Comparison of ENCODE assay signal across 1 cellular context in genomic region chr11:83193315-83194283, GRCh38.
TF ChIP-seq lines count a peak whose summit lies in the region.

Gene ANKRD42, plus strand, starts transcription at chr11:83193712. Its CDS starts 959 bp downstream, at chr11:83194671.

TF ChIP-seq in HepG2, 621 proteins besides CTCF, POLR2A, EP300 and RAD21 (continued from another document and continues in another):
- TF ChIP-seq CAMTA2 (CRISPR knock-in tag; IDR thresholded peaks at IDR 0.05; ENCODE audit: borderline replicate concordance) (0 out of 2 replicates have a peak, but pooled peaks have one; percentile 8), AGO2 (optimal IDR thresholded peaks at IDR 0.05; ENCODE audit: low read depth, low read length) (peak; percentile 52), ZBTB26 (CRISPR knock-in tag; IDR thresholded peaks at IDR 0.05; ENCODE audit: borderline replicate concordance) (no peak), ZNF383 (CRISPR knock-in tag; IDR thresholded peaks at IDR 0.05; ENCODE audit: borderline replicate concordance) (no peak), KDM5B (CRISPR knock-in tag; IDR thresholded peaks at IDR 0.05; ENCODE audit: borderline replicate concordance) (no peak; the same call in 1 of the 2 replicates), ZUFSP (CRISPR knock-in tag; IDR thresholded peaks at IDR 0.05; ENCODE audit: borderline replicate concordance) (no peak), IKZF5 (CRISPR knock-in tag; IDR thresholded peaks at IDR 0.05) (peak; percentile 73), ZNF484 (CRISPR knock-in tag; IDR thresholded peaks at IDR 0.05; ENCODE audit: borderline replicate concordance, low read depth) (no peak), TCF12 (IDR thresholded peaks at IDR 0.05) (no peak), TCF12 (CRISPR knock-in tag; IDR thresholded peaks at IDR 0.05) (no peak), MBD4 (IDR thresholded peaks at IDR 0.05; ENCODE audit: borderline replicate concordance, low read length) (no peak), E2F2 (CRISPR knock-in tag; IDR thresholded peaks at IDR 0.05; ENCODE audit: borderline replicate concordance) (no peak), ZNF775 (CRISPR knock-in tag; IDR thresholded peaks at IDR 0.05; ENCODE audit: borderline replicate concordance) (0 out of 2 replicates have a peak, but pooled peaks have one; percentile 38), MIXL1 (CRISPR knock-in tag; IDR thresholded peaks at IDR 0.05) (no peak; the same call in 1 of the 2 replicates), ZNF740 (CRISPR knock-in tag; IDR thresholded peaks at IDR 0.05) (no peak), PREB (CRISPR knock-in tag; IDR thresholded peaks at IDR 0.05) (no peak), SMARCC2 (IDR thresholded peaks at IDR 0.05) (no peak), ZNF770 (CRISPR knock-in tag; IDR thresholded peaks at IDR 0.05) (peak; percentile 59; the same call in 1 of the 2 replicates), HOXA9 (CRISPR knock-in tag; IDR thresholded peaks at IDR 0.05; ENCODE audit: borderline replicate concordance) (no peak), ZNF724P (CRISPR knock-in tag; IDR thresholded peaks at IDR 0.05; ENCODE audit: borderline replicate concordance) (no peak; the same call in 1 of the 2 replicates), ZBTB7B (CRISPR knock-in tag; IDR thresholded peaks at IDR 0.05) (no peak), PHF5A (CRISPR knock-in tag; IDR thresholded peaks at IDR 0.05; ENCODE audit: low read depth, unreplicated experiment) (peak; percentile 90), REPIN1 (CRISPR knock-in tag; IDR thresholded peaks at IDR 0.05; ENCODE audit: borderline replicate concordance, low read depth) (peak; percentile 58; the same call in 1 of the 2 replicates), HNRNPUL1 (IDR thresholded peaks at IDR 0.05; ENCODE audit: low read depth, low read length) (no peak), ZNF264 (CRISPR knock-in tag; IDR thresholded peaks at IDR 0.05) (0 out of 2 replicates have a peak, but pooled peaks have one; percentile 44), ZNF891 (CRISPR knock-in tag; IDR thresholded peaks at IDR 0.05) (peak; percentile 83; the same call in 1 of the 2 replicates), MYNN (CRISPR knock-in tag; IDR thresholded peaks at IDR 0.05; ENCODE audit: low read depth) (no peak), PAF1 (CRISPR knock-in tag; IDR thresholded peaks at IDR 0.05) (no peak), POLR2AphosphoS5 (IDR thresholded peaks at IDR 0.05; ENCODE audit: low read depth, low read length) (peak; percentile 95), ZNF235 (CRISPR knock-in tag; IDR thresholded peaks at IDR 0.05; ENCODE audit: borderline replicate concordance) (no peak), NCOR1 (IDR thresholded peaks at IDR 0.05; ENCODE audit: borderline replicate concordance, low read length) (no peak; the same call in 1 of the 2 replicates), ZNF513 (CRISPR knock-in tag; conservative IDR thresholded peaks at IDR 0.05) (0 out of 2 replicates have a peak, but pooled peaks have one; percentile 28), NFATC3 (CRISPR knock-in tag; IDR thresholded peaks at IDR 0.05) (no peak), ZNF407 (CRISPR knock-in tag; IDR thresholded peaks at IDR 0.05; ENCODE audit: not compliant biosample characterization) (peak; percentile 31), ZNF224 (CRISPR knock-in tag; IDR thresholded peaks at IDR 0.05) (no peak), GZF1 (CRISPR knock-in tag; IDR thresholded peaks at IDR 0.05) (peak; percentile 59; the same call in 1 of the 2 replicates), FOSL2 (CRISPR knock-in tag; IDR thresholded peaks at IDR 0.05) (peak; percentile 32; the same call in 1 of the 2 replicates), ZNF251 (CRISPR knock-in tag; IDR thresholded peaks at IDR 0.05) (no peak), TFDP1 (CRISPR knock-in tag; IDR thresholded peaks at IDR 0.05; ENCODE audit: borderline replicate concordance) (no peak), IRX3 (CRISPR knock-in tag; IDR thresholded peaks at IDR 0.05; ENCODE audit: borderline replicate concordance, low read depth) (no peak), ZNF577 (CRISPR knock-in tag; IDR thresholded peaks at IDR 0.05; ENCODE audit: borderline replicate concordance, low read depth) (no peak), MATR3 (CRISPR knock-in tag; IDR thresholded peaks at IDR 0.05) (no peak)
